24 cellular contexts compared by ENCODE assay signal in genomic region chr19:3453840-3454239, GRCh38. TPM values are rescaled to one million over a fixed set of nuclear protein-coding genes. Genes with fewer than 3 reads are reported as not detected.
"Had no signal": no experiment of that assay in that cellular context is flagged by ENCODE, and none has a peak within 500 bp of the region (broad histone marks: within the 10 kb centered on the region; RNA-seq: fewer than 3 reads in every experiment).

No MANE protein-coding gene starts in this region.

- H3K27ac ChIP-seq: body of pancreas had no signal

- ATAC-seq: body of pancreas, heart right ventricle, left cardiac atrium, mucosa of descending colon had no signal

- H3K9me3 ChIP-seq: body of pancreas, heart right ventricle, mucosa of descending colon, spleen had no signal

- H3K4me3 ChIP-seq: body of pancreas, heart right ventricle, mucosa of descending colon, spleen had no signal

- H3K27me3 ChIP-seq: body of pancreas, heart right ventricle, spleen had no signal

- DNase-seq: activated B cell treated with CpG ODN at 0.5 μM for 24 hours; activated CD4-positive, alpha-beta memory T cell treated with anti-CD3 and anti-CD28 coated beads for 36 hours; activated CD4-positive, alpha-beta T cell treated with anti-CD3 and anti-CD28 coated beads for 4 hours; activated naive CD4-positive, alpha-beta T cell; activated naive CD8-positive, alpha-beta T cell treated with anti-CD3 and anti-CD28 coated beads for 36 hours; activated T-cell treated with anti-CD3 and anti-CD28 coated beads for 4 hours; amygdala; body of pancreas; heart right ventricle; immature natural killer cell; left cardiac atrium; mesenchymal stem cell; mucosa of descending colon; naive B cell; spleen; stimulated activated CD4-positive, alpha-beta T cell treated with anti-CD3 and anti-CD28 coated beads, Interleukin-4, amount 100 ng/mL, for 4 hours; stimulated activated naive CD4-positive, alpha-beta T cell; T-helper 1 cell; T-helper 9 cell had no signal

RNA-seq across cellular contexts. Expression of gene SMIM24, which starts 26.5 kb away (rescaled TPM):
- total RNA-seq: activated B cell treated with CpG ODN at 0.5 μM for 24 hours; activated CD4-positive, alpha-beta memory T cell treated with anti-CD3 and anti-CD28 coated beads for 36 hours; cardiac septum; frontal cortex; heart right ventricle; left cardiac atrium; neural crest cell; osteocyte had no signal

RNA-seq across cellular contexts. Expression of gene SMIM44, which starts 29.4 kb away (rescaled TPM):
- total RNA-seq: activated B cell treated with CpG ODN at 0.5 μM for 24 hours; activated CD4-positive, alpha-beta memory T cell treated with anti-CD3 and anti-CD28 coated beads for 36 hours; activated naive CD8-positive, alpha-beta T cell treated with anti-CD3 and anti-CD28 coated beads for 36 hours; body of pancreas; cardiac septum; frontal cortex; heart right ventricle; left cardiac atrium; lower leg skin; neural crest cell; osteocyte; spleen had no signal
